8 cellular contexts compared by ENCODE assay signal in genomic region chr14:23362200-23362599, GRCh38. TPM values are rescaled to one million over a fixed set of nuclear protein-coding genes. Genes with fewer than 3 reads are reported as not detected.
DNase-seq lines count a peak whose midpoint lies in the region; ATAC-seq and TF ChIP-seq lines count a peak whose summit lies in the region.
"Had no signal": no experiment of that assay in that cellular context is flagged by ENCODE, and none has a peak within 500 bp of the region (broad histone marks: within the 10 kb centered on the region; RNA-seq: fewer than 3 reads in every experiment).

No MANE protein-coding gene starts in this region.

- H3K4me3 ChIP-seq in epithelial cell of proximal tubule (ENCODE audit: low read depth, low read length) = no peak overlapping the region
- H3K4me3 ChIP-seq in retinal pigment epithelial cell (ENCODE audit: low read length) = no peak overlapping the region
- H3K4me3 ChIP-seq: mucosa of descending colon had no signal

- TF ChIP-seq CTCF in epithelial cell of proximal tubule (conservative IDR thresholded peaks at IDR 0.05; ENCODE audit: low read depth, low read length) (peak; percentile 73), retinal pigment epithelial cell (conservative IDR thresholded peaks at IDR 0.05; ENCODE audit: low read depth, low read length) (peak; percentile 52)

- DNase-seq in DMS 273 (lab: John Stamatoyannopoulos, UW; ENCODE audit: unreplicated experiment) (peak; percentile 36), DMS 273 treated with DMSO at 0.1 percent for 48 hours (lab: John Stamatoyannopoulos, UW) (no peak), epithelial cell of proximal tubule (ENCODE audit: low read depth) (peak; percentile 54), retinal pigment epithelial cell (ENCODE audit: low read depth) (no peak)
- DNase-seq: mucosa of descending colon, T-helper 17 cell had no signal

- ATAC-seq in GM21360 (IDR thresholded peaks at IDR 0.05; ENCODE audit: unreplicated experiment) (no peak), HG03460 (IDR thresholded peaks at IDR 0.05; ENCODE audit: unreplicated experiment) (no peak)
- ATAC-seq: mucosa of descending colon, T-helper 17 cell had no signal

RNA-seq across cellular contexts. Expression of gene EFS, which starts 2.8 kb away (rescaled TPM):
- total RNA-seq in epithelial cell of proximal tubule = 5.0 and 15.2 TPM in 2 replicates
- total RNA-seq: T-helper 17 cell had no signal

RNA-seq across cellular contexts. Expression of gene SLC22A17, which starts 9.5 kb away (rescaled TPM):
- 4.3 and 7.3 TPM in 2 replicates for total RNA-seq in epithelial cell of proximal tubule

RNA-seq across cellular contexts. Expression of gene IL25, which starts 10.4 kb away (rescaled TPM):
- total RNA-seq in epithelial cell of proximal tubule = not detected in 2 replicates
- total RNA-seq: mucosa of descending colon, T-helper 17 cell had no signal

RNA-seq across cellular contexts. Expression of gene CMTM5, which starts 14.6 kb away (rescaled TPM):
- total RNA-seq in epithelial cell of proximal tubule = not detected in 2 replicates

RNA-seq across cellular contexts. Expression of gene PABPN1, which starts 40.9 kb away (rescaled TPM):
- total RNA-seq in epithelial cell of proximal tubule = 62.2 and 79.9 TPM in 2 replicates

Comparison
In these comparisons a context has a peak if more than half of its experiments do, and no peak if none do; other contexts are left out.
1. DNase-seq: peak in DMS 273 (single experiment) and epithelial cell of proximal tubule (single experiment); none in DMS 273 treated with DMSO at 0.1 percent for 48 hours (single experiment) and retinal pigment epithelial cell (single experiment).